In genomic region chr15:63973212-63974009, GRCh38 we compare ENCODE assay signal across 16 cellular contexts.
DNase-seq lines count a peak whose midpoint lies in the region; ATAC-seq, FAIRE-seq and TF ChIP-seq lines count a peak whose summit lies in the region.
"Had no signal": no experiment of that assay in that cellular context is flagged by ENCODE, and none has a peak within 500 bp of the region (broad histone marks: within the 10 kb centered on the region; RNA-seq: fewer than 3 reads in every experiment).

No MANE protein-coding gene starts in this region.

- H3K14ac ChIP-seq in neuronal stem cell (ENCODE audit: low read length) = no peak overlapping the region

- no peak overlapping the region for H2BK120ac ChIP-seq in neuronal stem cell (ENCODE audit: low read depth, low read length)

- TF ChIP-seq CTCF in AG04449 (IDR thresholded peaks at IDR 0.05; ENCODE audit: insufficient read depth, low read length, missing control alignments) = no peak
- no peak for TF ChIP-seq CTCF in HFF-Myc (IDR thresholded peaks at IDR 0.05; ENCODE audit: low read depth, low read length, missing control alignments)
- no peak for TF ChIP-seq CTCF in bronchial epithelial cell (IDR thresholded peaks at IDR 0.05; ENCODE audit: insufficient read depth, low read length, severe bottlenecking)
- no peak for TF ChIP-seq CTCF in kidney (IDR thresholded peaks at IDR 0.05; ENCODE audit: borderline replicate concordance, extremely low read depth, insufficient read depth)

- FAIRE-seq in bronchial epithelial cell (lab: Jason Lieb, UNC) (no peak), kidney (lab: Jason Lieb, UNC) (no peak)
- FAIRE-seq: G401.6, keratinocyte had no signal

- H3K27me3 ChIP-seq in bronchial epithelial cell (ENCODE audit: control insufficient read depth, insufficient read depth, low read length) (no peaks in the 10 kb centered on the region), neuronal stem cell (ENCODE audit: control insufficient read depth in 3 of 3, insufficient read depth in 3 of 3, low read depth in 1 of 3, low read length in 3 of 3) (no peaks in the 10 kb centered on the region)

- no peak overlapping the region for H4K8ac ChIP-seq in neuronal stem cell (ENCODE audit: low read depth, low read length)

- H2BK5ac ChIP-seq in neuronal stem cell (ENCODE audit: low read length) = no peak overlapping the region

- peak overlapping the region; percentile 3 for H2AK5ac ChIP-seq in neuronal stem cell (ENCODE audit: low read depth, low read length)

- no peak overlapping the region for H2BK15ac ChIP-seq in neuronal stem cell (ENCODE audit: low read length)

- H3K23ac ChIP-seq in neuronal stem cell (ENCODE audit: low read depth, low read length, poor library complexity) = no peak overlapping the region

- no peaks in the 10 kb centered on the region for H3K79me1 ChIP-seq in neuronal stem cell (ENCODE audit: low read depth, low read length)

- H3K4me1 ChIP-seq in neuronal stem cell (ENCODE audit: control insufficient read depth in 2 of 2, insufficient read depth in 1 of 2, low read depth in 1 of 2, low read length in 2 of 2) = peaks cover 21 to 27% of the 10 kb centered on the region in 2 donors
- H3K4me1 ChIP-seq in kidney (ENCODE audit: control insufficient read depth in 1 of 2, insufficient read depth in 1 of 2, low read depth in 1 of 2, low read length in 2 of 2) = peaks cover 0 to 9% of the 10 kb centered on the region in 2 donors

- H3K36me3 ChIP-seq in bronchial epithelial cell (ENCODE audit: control insufficient read depth, insufficient read depth, low read length) (no peaks in the 10 kb centered on the region), neuronal stem cell (replicated peaks in 1 of 2; ENCODE audit: control insufficient read depth in 2 of 2, insufficient read depth in 2 of 2, low read length in 2 of 2) (no peaks in the 10 kb centered on the region), kidney (ENCODE audit: control insufficient read depth in 1 of 2, insufficient read depth in 2 of 2, low read length in 2 of 2) (no peaks in the 10 kb centered on the region)

- no peak overlapping the region for H2AFZ ChIP-seq in neuronal stem cell (ENCODE audit: low read length)

- CTCF ChIA-PET in AG04449 (lab: Yijun Ruan, JAX) = interaction anchor here (1.5 kb wide), 1 partner anchor 28 kb away, joined by 10 read pairs; no protein-coding TSS in a partner anchor

- H3K4me2 ChIP-seq in neuronal stem cell (ENCODE audit: insufficient read depth, low read length, poor library complexity, severe bottlenecking) = no peak overlapping the region

- POLR2A ChIA-PET in AG04449 (lab: Yijun Ruan, JAX) = no interaction called here

- peak overlapping the region; percentile 60 for H3K9ac ChIP-seq in neuronal stem cell (ENCODE audit: low read depth, low read length, poor library complexity)
- no peak overlapping the region for H3K9ac ChIP-seq in kidney (ENCODE audit: low read length in 2 of 2)

- no peak overlapping the region for H4K91ac ChIP-seq in neuronal stem cell (ENCODE audit: low read depth, low read length, poor library complexity)

- ATAC-seq in GM21786 (IDR thresholded peaks at IDR 0.05; ENCODE audit: unreplicated experiment) = no peak
- ATAC-seq: naive thymus-derived CD4-positive, alpha-beta T cell had no signal

- H3K4ac ChIP-seq in neuronal stem cell (ENCODE audit: low read length) = no peak overlapping the region

- H3K9me3 ChIP-seq in neuronal stem cell (replicated peaks in 1 of 2; ENCODE audit: control insufficient read depth in 2 of 2, insufficient read depth in 1 of 2, low read depth in 1 of 2, low read length in 2 of 2) (peaks cover 0 to 2% of the 10 kb centered on the region in 2 donors), kidney (ENCODE audit: control insufficient read depth in 1 of 2, low read length in 2 of 2) (no peaks in the 10 kb centered on the region)

- peak overlapping the region; percentile 41 for H2BK12ac ChIP-seq in neuronal stem cell (ENCODE audit: low read length)

- DNase-seq in AG04449 (ENCODE audit: low read depth, low spot score) (peak; percentile 41), HFF-Myc (ENCODE audit: extremely low read depth, low read depth) (peak; percentile 55), bronchial epithelial cell (ENCODE audit: low read depth) (peak; percentile 27), neuronal stem cell (ENCODE audit: low spot score) (no peak), glomerular visceral epithelial cell (ENCODE audit: extremely low spot score) (no peak), kidney (no peak), NCI-H82 treated with DMSO at 0.1 percent for 48 hours (lab: John Stamatoyannopoulos, UW; ENCODE audit: unreplicated experiment) (no peak)
- DNase-seq: activated B cell treated with CpG ODN at 0.5 μM for 24 hours; central memory CD4-positive, alpha-beta T cell; naive thymus-derived CD4-positive, alpha-beta T cell; NCI-H526 treated with DMSO at 0.1 percent for 48 hours; SIG-M5; stimulated activated CD4-positive, alpha-beta T cell treated with anti-CD3 and anti-CD28 coated beads, Interleukin-12 subunit alpha, Interleukin-12 subunit beta, amount 100 ng/mL, for 4 hours had no signal

- WGBS in neuronal stem cell (ENCODE audit: extremely low coverage in 2 of 2, insufficient read length in 2 of 2, insufficient replicate concordance in 1 of 2), 2 donors = no CpG with 5 or more reads among the region's 2 CpGs

- no peak overlapping the region for H3K27ac ChIP-seq in neuronal stem cell (replicated peaks; ENCODE audit: low read length)
- no peak overlapping the region for H3K27ac ChIP-seq in kidney (ENCODE audit: low read depth in 2 of 2, low read length in 2 of 2)

- peak overlapping the region; percentile 77 for H3K18ac ChIP-seq in neuronal stem cell (ENCODE audit: low read length)

- H3K4me3 ChIP-seq in AG04449 (ENCODE audit: low read depth, low read length) (no peak overlapping the region), HFF-Myc (replicated peaks; ENCODE audit: low read depth, low read length) (no peak overlapping the region), bronchial epithelial cell (ENCODE audit: low read depth, low read length) (no peak overlapping the region), neuronal stem cell (ENCODE audit: low read length in 2 of 2) (no peak overlapping the region), kidney (ENCODE audit: low read length in 2 of 2) (no peak overlapping the region)

- intact Hi-C loops in kidney (cut with DNase I) = no loop called here

Comparison
In these comparisons a context has a peak if more than half of its experiments do, and no peak if none do; other contexts are left out.
1. DNase-seq: peak in AG04449 (single experiment), HFF-Myc (single experiment) and bronchial epithelial cell (single experiment); none in neuronal stem cell (single experiment), glomerular visceral epithelial cell (single experiment), kidney (single experiment) and NCI-H82 treated with DMSO at 0.1 percent for 48 hours (single experiment).